In genomic region chr16:47258874-47259461, GRCh38 we compare ENCODE assay signal across 8 cellular contexts.
DNase-seq lines count a peak whose midpoint lies in the region; FAIRE-seq and TF ChIP-seq lines count a peak whose summit lies in the region.

No MANE protein-coding gene starts in this region.

- H3K27me3 ChIP-seq in ascending aorta, result no peaks in the 10 kb centered on the region

- H3K4me1 ChIP-seq in ascending aorta, result no peaks in the 10 kb centered on the region

- intact Hi-C loops in ascending aorta (cut with DNase I), result no loop called here

- H3K27ac ChIP-seq in ascending aorta, result no peak overlapping the region

- CTCF ChIA-PET in AG04449 (lab: Yijun Ruan, JAX), result interaction anchor here (0.8 to 1.0 kb wide), 3 partner anchors 11 to 105 kb away, joined by 3 to 4 read pairs (median 3); no protein-coding TSS in a partner anchor

- H3K4me3 ChIP-seq in AG04449 (ENCODE audit: low read depth, low read length), result no peak overlapping the region
- no peak overlapping the region for H3K4me3 ChIP-seq in ascending aorta

- no peaks in the 10 kb centered on the region for H3K9me3 ChIP-seq in ascending aorta

- peak; percentile 79 for FAIRE-seq in G401.6 (lab: Jason Lieb, UNC)

- POLR2A ChIA-PET in AG04449 (lab: Yijun Ruan, JAX), result no interaction called here

- peak; percentile 63 for TF ChIP-seq CTCF in AG04449 (IDR thresholded peaks at IDR 0.05; ENCODE audit: insufficient read depth, low read length, missing control alignments)
- peak in 2 of 3 experiments; percentile 29 to 35 for TF ChIP-seq CTCF in ascending aorta (IDR thresholded peaks at IDR 0.05)

- no peak for DNase-seq in AG04449 (ENCODE audit: low read depth, low spot score)
- DNase-seq in LoVo (ENCODE audit: low spot score), result peak; percentile 3
- DNase-seq in ascending aorta (ENCODE audit: low spot score in 2 of 2), result no peak
- DNase-seq in lung microvascular endothelial cell (ENCODE audit: low read depth in 2 of 2), result peak; percentile 28 to 55
- no peak for DNase-seq in NCI-H446 treated with DMSO at 0.1 percent for 48 hours (lab: John Stamatoyannopoulos, UW)
- DNase-seq in NK-92 treated with Interleukin-12 subunit alpha and Interleukin-12 subunit beta, amount 100 ng/mL, for 24 hours (lab: John Stamatoyannopoulos, UW), result no peak
- DNase-seq in DMS79 (lab: John Stamatoyannopoulos, UW), result no peak

- H3K36me3 ChIP-seq in ascending aorta, result peaks cover 2 to 13% of the 10 kb centered on the region in 2 donors

Comparison
In these comparisons a context has a peak if more than half of its experiments do, and no peak if none do; other contexts are left out.
1. DNase-seq: peak in LoVo (single experiment) and lung microvascular endothelial cell (2 of 2); none in AG04449 (single experiment), ascending aorta (0 of 2), NCI-H446 treated with DMSO at 0.1 percent for 48 hours (single experiment), NK-92 treated with Interleukin-12 subunit alpha and Interleukin-12 subunit beta, amount 100 ng/mL, for 24 hours (single experiment) and DMS79 (single experiment).